ENCODE assay signal across 21 cellular contexts in the genomic region with DNA sequence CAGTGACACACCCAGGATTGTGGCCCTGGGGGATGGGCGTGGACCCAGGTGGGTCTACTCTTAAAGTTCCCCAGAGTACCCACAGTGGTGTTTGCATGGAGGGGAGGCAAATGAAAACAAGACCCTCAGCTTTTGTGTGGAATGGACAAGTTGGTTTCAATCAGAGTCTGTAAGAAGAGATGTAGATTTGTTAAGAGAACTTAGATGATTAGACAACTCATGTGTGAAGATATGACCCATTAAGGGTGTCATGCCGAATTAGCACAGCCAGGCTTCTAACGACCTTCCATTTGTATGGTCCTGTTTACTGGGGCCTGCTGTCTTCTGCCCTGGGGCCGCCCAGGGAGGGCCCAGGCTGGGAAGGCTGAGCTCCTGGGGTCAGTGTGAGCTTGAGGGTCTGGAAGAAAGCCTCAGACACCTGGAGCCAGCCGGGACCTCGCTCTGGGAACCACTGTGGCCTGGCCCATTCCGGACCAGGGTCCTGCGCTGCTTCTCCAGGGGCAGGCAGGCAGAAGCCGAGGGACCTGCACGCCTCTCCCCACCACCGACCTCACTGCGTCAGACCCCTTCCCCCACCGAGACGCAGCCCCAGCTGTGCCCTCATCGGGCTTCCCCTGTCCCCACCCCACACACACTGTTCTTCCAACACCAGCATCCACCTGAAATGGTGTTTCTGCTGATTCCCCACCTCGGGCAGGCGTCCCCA. TPM values are rescaled to one million over a fixed set of nuclear protein-coding genes. Genes with fewer than 3 reads are reported as not detected.
A peak's percentile ranks its signal among the peaks of the same experiment; 100 is the strongest.
DNase-seq lines count a peak whose midpoint lies in the region; ATAC-seq and TF ChIP-seq lines count a peak whose summit lies in the region.
"Had no signal": no experiment of that assay in that cellular context is flagged by ENCODE, and none has a peak within 500 bp of the region (broad histone marks: within the 10 kb centered on the region; RNA-seq: fewer than 3 reads in every experiment).

No MANE protein-coding gene starts in this region.

- no peak overlapping the region for H3K4me3 ChIP-seq in heart left ventricle
- no peak overlapping the region for H3K4me3 ChIP-seq in osteoblast (ENCODE audit: insufficient read depth, low read length)
- no peak overlapping the region for H3K4me3 ChIP-seq in upper lobe of right lung
- H3K4me3 ChIP-seq: A549 had no signal

- H3K27me3 ChIP-seq in heart left ventricle (no peaks in the 10 kb centered on the region), osteoblast (ENCODE audit: insufficient read depth, low read length) (no peaks in the 10 kb centered on the region), upper lobe of right lung (no peaks in the 10 kb centered on the region)

- DNase-seq in Right ventricle myocardium superior (peak; percentile 30), left cardiac atrium (no peak), heart left ventricle (peak in 3 of 5 donors; percentile 13 to 42 (median 13)), osteoblast (ENCODE audit: insufficient read length, low spot score, missing footprints) (peak; percentile 90), upper lobe of right lung (peak; percentile 53), iPS-NIHi7 (ENCODE audit: extremely low spot score) (no peak), anterior cingulate cortex (lab: John Stamatoyannopoulos, UW) (no peak)
- no peak for DNase-seq in activated CD4-positive, CD25-positive, alpha-beta regulatory T cell treated with anti-CD3 and anti-CD28 coated beads, Interleukin-2, amount 50 U/mL, for 72 hours
- DNase-seq: DMS79, HFFc6, IMR-90, NCI-H1417, NCI-H187, NCI-H2227 treated with DMSO at 0.1 percent for 48 hours, NCI-H510A treated with DMSO at 0.1 percent for 48 hours, PC-3, RPMI8226 had no signal

- peaks cover 0 to 60% (median 10%) of the 10 kb centered on the region in 9 donors for H3K36me3 ChIP-seq in heart left ventricle
- no peaks in the 10 kb centered on the region for H3K36me3 ChIP-seq in osteoblast (ENCODE audit: insufficient read depth, low read length)
- H3K36me3 ChIP-seq in upper lobe of right lung: peaks cover 33% of the 10 kb centered on the region

- H3K9me3 ChIP-seq in heart left ventricle (no peaks in the 10 kb centered on the region), osteoblast (ENCODE audit: low read depth, low read length) (no peaks in the 10 kb centered on the region), upper lobe of right lung (no peaks in the 10 kb centered on the region)
- H3K9me3 ChIP-seq: A549 had no signal

- no peak for TF ChIP-seq POLR2A in heart left ventricle (IDR thresholded peaks at IDR 0.05)

- no peak for ATAC-seq in Right ventricle myocardium superior (ENCODE audit: poor library complexity)
- ATAC-seq in left cardiac atrium: no peak
- no peak for ATAC-seq in heart left ventricle
- ATAC-seq in upper lobe of right lung: no peak
- ATAC-seq: A549, PC-3 had no signal

- H3K4me2 ChIP-seq in osteoblast (ENCODE audit: insufficient read depth, low read length): no peak overlapping the region
- H3K4me2 ChIP-seq: A549 had no signal

- H4K20me1 ChIP-seq in osteoblast (ENCODE audit: insufficient read depth, low read length): no peaks in the 10 kb centered on the region

- H3K79me2 ChIP-seq in osteoblast (ENCODE audit: insufficient read depth, low read length): no peaks in the 10 kb centered on the region

- intact Hi-C loops in Right ventricle myocardium superior (cut with DNase I): no loop called here
- intact Hi-C loops in left cardiac atrium (cut with DNase I): no loop called here
- intact Hi-C loops in heart left ventricle (cut with DNase I): loop anchor here in 2 of 10 donors (5.0 kb wide), 2 partner anchors 145 to 250 kb away; no protein-coding TSS in a partner anchor
- intact Hi-C loops in upper lobe of right lung (cut with DNase I): no loop called here

- H3K27ac ChIP-seq in heart left ventricle (no peak overlapping the region), osteoblast (ENCODE audit: low read depth, low read length) (no peak overlapping the region), upper lobe of right lung (no peak overlapping the region)
- H3K27ac ChIP-seq: A549, C4-2B, HL-60 had no signal

- 90 to 97% (median 94%) methylated on average over 17 of the region's 17 CpGs for whole genome bisulfite sequencing in heart left ventricle, 4 donors

- H3K4me1 ChIP-seq in heart left ventricle (no peaks in the 10 kb centered on the region), osteoblast (ENCODE audit: insufficient read depth, low read length) (no peaks in the 10 kb centered on the region), upper lobe of right lung (peaks cover 8% of the 10 kb centered on the region)
- H3K4me1 ChIP-seq: A549 had no signal

- TF ChIP-seq CTCF in heart left ventricle (IDR thresholded peaks at IDR 0.05) (no peak), osteoblast (IDR thresholded peaks at IDR 0.05; ENCODE audit: extremely low read depth, low read depth, low read length) (no peak), upper lobe of right lung (IDR thresholded peaks at IDR 0.05) (no peak)

- no peak overlapping the region for H2AFZ ChIP-seq in osteoblast (ENCODE audit: low read length)

RNA-seq across cellular contexts. Expression of gene UVSSA, which starts 20.4 kb away (rescaled TPM):
- total RNA-seq in Right ventricle myocardium superior: 6.7 TPM
- total RNA-seq in left cardiac atrium: 1 to 10 TPM; 7.9 to 8.4 TPM
- 10 to 100 TPM in 2 of 9 donors, 1 to 10 TPM in 7; 5.0 to 14.2 (median 6.7) TPM for total RNA-seq in heart left ventricle
- 1 to 10 TPM; 4.7 to 6.6 TPM for polyA plus RNA-seq in heart left ventricle
- 12.7 and 14.8 TPM in 2 replicates for total RNA-seq in osteoblast
- 28.3 TPM for total RNA-seq in upper lobe of right lung

RNA-seq across cellular contexts. Expression of gene NKX1-1, which starts 38.9 kb away (rescaled TPM):
- total RNA-seq in Right ventricle myocardium superior: not detected
- total RNA-seq in left cardiac atrium: not detected
- not detected for total RNA-seq in heart left ventricle
- not detected for polyA plus RNA-seq in heart left ventricle
- not detected in 2 replicates for total RNA-seq in osteoblast
- total RNA-seq in upper lobe of right lung: not detected
- total RNA-seq: HFFc6, IMR-90, M059J, PC-3 had no signal
- polyA plus RNA-seq: A549, IMR-90 had no signal

Comparison
In these comparisons a context has a peak if more than half of its experiments do, and no peak if none do; other contexts are left out.
1. DNase-seq: peak in Right ventricle myocardium superior (single experiment), heart left ventricle (3 of 5), osteoblast (single experiment) and upper lobe of right lung (single experiment); none in left cardiac atrium (single experiment), activated CD4-positive, CD25-positive, alpha-beta regulatory T cell treated with anti-CD3 and anti-CD28 coated beads, Interleukin-2, amount 50 U/mL, for 72 hours (single experiment), iPS-NIHi7 (single experiment) and anterior cingulate cortex (0 of 58).